Comparison of ENCODE assay signal across 1 cellular context in the genomic region with DNA sequence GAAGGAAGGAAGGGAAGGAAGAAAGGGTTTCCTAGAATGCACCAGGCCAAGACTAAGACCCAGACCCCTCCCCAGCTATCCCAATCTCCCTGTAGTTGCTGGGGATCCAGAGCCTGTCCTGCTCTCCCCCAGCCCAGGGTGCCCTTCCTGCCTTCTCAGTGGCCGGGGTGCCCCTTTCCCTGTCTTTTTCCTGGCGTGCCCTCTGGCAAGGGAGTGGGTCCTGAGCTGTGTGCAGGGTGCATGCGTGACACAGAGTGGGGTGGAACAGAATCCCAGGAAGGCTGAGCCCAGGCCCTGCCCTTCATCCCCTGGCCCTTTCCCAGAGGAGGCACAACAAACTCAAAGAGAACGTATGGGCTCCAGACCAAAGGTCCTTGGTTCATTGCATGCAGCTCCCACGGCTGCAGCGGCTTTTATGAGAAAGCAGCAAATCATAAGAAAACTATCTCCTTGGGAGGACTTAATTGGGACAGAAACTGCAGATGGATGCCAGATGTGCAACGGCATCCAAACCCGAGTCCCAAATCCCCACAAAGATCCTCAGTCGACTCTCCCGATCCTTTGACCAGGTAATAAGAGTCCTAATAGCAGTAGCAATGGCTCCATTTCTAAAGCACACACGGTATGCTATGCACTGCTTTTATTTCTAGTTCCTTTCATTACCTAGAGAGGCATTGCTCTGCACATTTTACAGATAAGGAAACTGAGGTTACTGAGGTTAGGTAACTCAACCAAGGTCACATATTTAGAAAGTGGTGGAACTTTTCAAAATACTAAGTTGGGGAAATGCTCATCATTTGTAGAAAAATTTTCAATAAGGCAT.
TF ChIP-seq lines count a peak whose summit lies in the region.

No MANE protein-coding gene starts in this region.

TF ChIP-seq in GM12878, 131 proteins besides CTCF, POLR2A, EP300 and RAD21:
- TF ChIP-seq CHD1 (IDR thresholded peaks at IDR 0.05; ENCODE audit: low read depth, low read length): no peak
- TF ChIP-seq TCF3 (IDR thresholded peaks at IDR 0.05; ENCODE audit: borderline replicate concordance, insufficient read depth, low read depth, low read length): no peak
- no peak for TF ChIP-seq SPI1 (IDR thresholded peaks at IDR 0.05; ENCODE audit: borderline replicate concordance, insufficient read depth, low read depth, low read length)
- TF ChIP-seq, protein P1, sequence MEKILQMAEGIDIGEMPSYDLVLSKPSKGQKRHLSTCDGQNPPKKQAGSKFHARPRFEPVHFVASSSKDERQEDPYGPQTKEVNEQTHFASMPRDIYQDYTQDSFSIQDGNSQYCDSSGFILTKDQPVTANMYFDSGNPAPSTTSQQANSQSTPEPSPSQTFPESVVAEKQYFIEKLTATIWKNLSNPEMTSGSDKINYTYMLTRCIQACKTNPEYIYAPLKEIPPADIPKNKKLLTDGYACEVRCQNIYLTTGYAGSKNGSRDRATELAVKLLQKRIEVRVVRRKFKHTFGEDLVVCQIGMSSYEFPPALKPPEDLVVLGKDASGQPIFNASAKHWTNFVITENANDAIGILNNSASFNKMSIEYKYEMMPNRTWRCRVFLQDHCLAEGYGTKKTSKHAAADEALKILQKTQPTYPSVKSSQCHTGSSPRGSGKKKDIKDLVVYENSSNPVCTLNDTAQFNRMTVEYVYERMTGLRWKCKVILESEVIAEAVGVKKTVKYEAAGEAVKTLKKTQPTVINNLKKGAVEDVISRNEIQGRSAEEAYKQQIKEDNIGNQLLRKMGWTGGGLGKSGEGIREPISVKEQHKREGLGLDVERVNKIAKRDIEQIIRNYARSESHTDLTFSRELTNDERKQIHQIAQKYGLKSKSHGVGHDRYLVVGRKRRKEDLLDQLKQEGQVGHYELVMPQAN (conservative IDR thresholded peaks at IDR 0.05): no peak
- TF ChIP-seq SREBF2 (IDR thresholded peaks at IDR 0.05; ENCODE audit: low read length): no peak
- TF ChIP-seq NR2C1 (IDR thresholded peaks at IDR 0.05): no peak
- TF ChIP-seq EZH2 (IDR thresholded peaks at IDR 0.05; ENCODE audit: borderline replicate concordance, control insufficient read depth, low read depth, low read length): no peak
- TF ChIP-seq MYB (IDR thresholded peaks at IDR 0.05; ENCODE audit: borderline replicate concordance, low read depth, low read length): no peak
- no peak for TF ChIP-seq WRNIP1 (IDR thresholded peaks at IDR 0.05; ENCODE audit: borderline replicate concordance, low read depth, low read length)
- TF ChIP-seq NFXL1 (IDR thresholded peaks at IDR 0.05; ENCODE audit: borderline replicate concordance): no peak
- TF ChIP-seq TBL1XR1 (IDR thresholded peaks at IDR 0.05; ENCODE audit: low read depth, low read length): 0 out of 2 replicates have a peak, but pooled peaks have one; percentile 18
- TF ChIP-seq, protein P2, sequence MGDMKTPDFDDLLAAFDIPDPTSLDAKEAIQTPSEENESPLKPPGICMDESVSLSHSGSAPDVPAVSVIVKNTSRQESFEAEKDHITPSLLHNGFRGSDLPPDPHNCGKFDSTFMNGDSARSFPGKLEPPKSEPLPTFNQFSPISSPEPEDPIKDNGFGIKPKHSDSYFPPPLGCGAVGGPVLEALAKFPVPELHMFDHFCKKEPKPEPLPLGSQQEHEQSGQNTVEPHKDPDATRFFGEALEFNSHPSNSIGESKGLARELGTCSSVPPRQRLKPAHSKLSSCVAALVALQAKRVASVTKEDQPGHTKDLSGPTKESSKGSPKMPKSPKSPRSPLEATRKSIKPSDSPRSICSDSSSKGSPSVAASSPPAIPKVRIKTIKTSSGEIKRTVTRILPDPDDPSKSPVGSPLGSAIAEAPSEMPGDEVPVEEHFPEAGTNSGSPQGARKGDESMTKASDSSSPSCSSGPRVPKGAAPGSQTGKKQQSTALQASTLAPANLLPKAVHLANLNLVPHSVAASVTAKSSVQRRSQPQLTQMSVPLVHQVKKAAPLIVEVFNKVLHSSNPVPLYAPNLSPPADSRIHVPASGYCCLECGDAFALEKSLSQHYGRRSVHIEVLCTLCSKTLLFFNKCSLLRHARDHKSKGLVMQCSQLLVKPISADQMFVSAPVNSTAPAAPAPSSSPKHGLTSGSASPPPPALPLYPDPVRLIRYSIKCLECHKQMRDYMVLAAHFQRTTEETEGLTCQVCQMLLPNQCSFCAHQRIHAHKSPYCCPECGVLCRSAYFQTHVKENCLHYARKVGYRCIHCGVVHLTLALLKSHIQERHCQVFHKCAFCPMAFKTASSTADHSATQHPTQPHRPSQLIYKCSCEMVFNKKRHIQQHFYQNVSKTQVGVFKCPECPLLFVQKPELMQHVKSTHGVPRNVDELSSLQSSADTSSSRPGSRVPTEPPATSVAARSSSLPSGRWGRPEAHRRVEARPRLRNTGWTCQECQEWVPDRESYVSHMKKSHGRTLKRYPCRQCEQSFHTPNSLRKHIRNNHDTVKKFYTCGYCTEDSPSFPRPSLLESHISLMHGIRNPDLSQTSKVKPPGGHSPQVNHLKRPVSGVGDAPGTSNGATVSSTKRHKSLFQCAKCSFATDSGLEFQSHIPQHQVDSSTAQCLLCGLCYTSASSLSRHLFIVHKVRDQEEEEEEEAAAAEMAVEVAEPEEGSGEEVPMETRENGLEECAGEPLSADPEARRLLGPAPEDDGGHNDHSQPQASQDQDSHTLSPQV (IDR thresholded peaks at IDR 0.05): no peak
- TF ChIP-seq SUZ12 (IDR thresholded peaks at IDR 0.05; ENCODE audit: unreplicated experiment): no peak
- TF ChIP-seq MYC (IDR thresholded peaks at IDR 0.05; ENCODE audit: insufficient read depth, insufficient read length, insufficient replicate concordance, low read length, severe bottlenecking): no peak
- TF ChIP-seq, protein P3, sequence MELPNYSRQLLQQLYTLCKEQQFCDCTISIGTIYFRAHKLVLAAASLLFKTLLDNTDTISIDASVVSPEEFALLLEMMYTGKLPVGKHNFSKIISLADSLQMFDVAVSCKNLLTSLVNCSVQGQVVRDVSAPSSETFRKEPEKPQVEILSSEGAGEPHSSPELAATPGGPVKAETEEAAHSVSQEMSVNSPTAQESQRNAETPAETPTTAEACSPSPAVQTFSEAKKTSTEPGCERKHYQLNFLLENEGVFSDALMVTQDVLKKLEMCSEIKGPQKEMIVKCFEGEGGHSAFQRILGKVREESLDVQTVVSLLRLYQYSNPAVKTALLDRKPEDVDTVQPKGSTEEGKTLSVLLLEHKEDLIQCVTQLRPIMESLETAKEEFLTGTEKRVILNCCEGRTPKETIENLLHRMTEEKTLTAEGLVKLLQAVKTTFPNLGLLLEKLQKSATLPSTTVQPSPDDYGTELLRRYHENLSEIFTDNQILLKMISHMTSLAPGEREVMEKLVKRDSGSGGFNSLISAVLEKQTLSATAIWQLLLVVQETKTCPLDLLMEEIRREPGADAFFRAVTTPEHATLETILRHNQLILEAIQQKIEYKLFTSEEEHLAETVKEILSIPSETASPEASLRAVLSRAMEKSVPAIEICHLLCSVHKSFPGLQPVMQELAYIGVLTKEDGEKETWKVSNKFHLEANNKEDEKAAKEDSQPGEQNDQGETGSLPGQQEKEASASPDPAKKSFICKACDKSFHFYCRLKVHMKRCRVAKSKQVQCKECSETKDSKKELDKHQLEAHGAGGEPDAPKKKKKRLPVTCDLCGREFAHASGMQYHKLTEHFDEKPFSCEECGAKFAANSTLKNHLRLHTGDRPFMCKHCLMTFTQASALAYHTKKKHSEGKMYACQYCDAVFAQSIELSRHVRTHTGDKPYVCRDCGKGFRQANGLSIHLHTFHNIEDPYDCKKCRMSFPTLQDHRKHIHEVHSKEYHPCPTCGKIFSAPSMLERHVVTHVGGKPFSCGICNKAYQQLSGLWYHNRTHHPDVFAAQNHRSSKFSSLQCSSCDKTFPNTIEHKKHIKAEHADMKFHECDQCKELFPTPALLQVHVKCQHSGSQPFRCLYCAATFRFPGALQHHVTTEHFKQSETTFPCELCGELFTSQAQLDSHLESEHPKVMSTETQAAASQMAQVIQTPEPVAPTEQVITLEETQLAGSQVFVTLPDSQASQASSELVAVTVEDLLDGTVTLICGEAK (IDR thresholded peaks at IDR 0.05; ENCODE audit: borderline replicate concordance): no peak
- TF ChIP-seq MTA3 (IDR thresholded peaks at IDR 0.05; ENCODE audit: borderline replicate concordance, low read length): 0 out of 2 replicates have a peak, but pooled peaks have one; percentile 38
- no peak for TF ChIP-seq NFYA (IDR thresholded peaks at IDR 0.05; ENCODE audit: borderline replicate concordance, low read depth, low read length)
- no peak for TF ChIP-seq HDAC6 (IDR thresholded peaks at IDR 0.05; ENCODE audit: unreplicated experiment)
- TF ChIP-seq, protein P4, sequence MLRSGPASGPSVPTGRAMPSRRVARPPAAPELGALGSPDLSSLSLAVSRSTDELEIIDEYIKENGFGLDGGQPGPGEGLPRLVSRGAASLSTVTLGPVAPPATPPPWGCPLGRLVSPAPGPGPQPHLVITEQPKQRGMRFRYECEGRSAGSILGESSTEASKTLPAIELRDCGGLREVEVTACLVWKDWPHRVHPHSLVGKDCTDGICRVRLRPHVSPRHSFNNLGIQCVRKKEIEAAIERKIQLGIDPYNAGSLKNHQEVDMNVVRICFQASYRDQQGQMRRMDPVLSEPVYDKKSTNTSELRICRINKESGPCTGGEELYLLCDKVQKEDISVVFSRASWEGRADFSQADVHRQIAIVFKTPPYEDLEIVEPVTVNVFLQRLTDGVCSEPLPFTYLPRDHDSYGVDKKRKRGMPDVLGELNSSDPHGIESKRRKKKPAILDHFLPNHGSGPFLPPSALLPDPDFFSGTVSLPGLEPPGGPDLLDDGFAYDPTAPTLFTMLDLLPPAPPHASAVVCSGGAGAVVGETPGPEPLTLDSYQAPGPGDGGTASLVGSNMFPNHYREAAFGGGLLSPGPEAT (IDR thresholded peaks at IDR 0.05; ENCODE audit: low read depth): no peak
- TF ChIP-seq SP1 (IDR thresholded peaks at IDR 0.05; ENCODE audit: low read depth, low read length): no peak
- TF ChIP-seq RUNX3 (IDR thresholded peaks at IDR 0.05; ENCODE audit: low read length): peak; percentile 78
- TF ChIP-seq IRF4 (IDR thresholded peaks at IDR 0.05; ENCODE audit: low read depth, low read length): no peak
- TF ChIP-seq ZBED1 (IDR thresholded peaks at IDR 0.05; ENCODE audit: borderline replicate concordance): no peak
- no peak for TF ChIP-seq IKZF2 (IDR thresholded peaks at IDR 0.05)
- no peak for TF ChIP-seq JUND (IDR thresholded peaks at IDR 0.05; ENCODE audit: low read depth, low read length)
- TF ChIP-seq ZNF217 (IDR thresholded peaks at IDR 0.05): peak; percentile 29; the same call in 1 of the 2 replicates
- TF ChIP-seq CBFB (IDR thresholded peaks at IDR 0.05; ENCODE audit: low read depth): no peak
